In genomic region chr5:91434348-91434747, GRCh38 we compare ENCODE assay signal across 15 cellular contexts.
DNase-seq lines count a peak whose midpoint lies in the region; ATAC-seq lines count a peak whose summit lies in the region.
"Had no signal": no experiment of that assay in that cellular context is flagged by ENCODE, and none has a peak within 500 bp of the region (broad histone marks: within the 10 kb centered on the region; RNA-seq: fewer than 3 reads in every experiment).

No MANE protein-coding gene starts in this region.

- peak; percentile 16 to 17 for DNase-seq in stimulated activated CD8-positive, alpha-beta memory T cell treated with anti-CD3 and anti-CD28 coated beads, Interleukin-7, amount 100 ng/mL, for 4 hours (ENCODE audit: low read depth in 2 of 2)
- DNase-seq in stimulated activated CD8-positive, alpha-beta memory T cell treated with anti-CD3 and anti-CD28 coated beads, Interleukin-4, amount 100 ng/mL, for 48 hours: no peak
- DNase-seq in caudate nucleus (lab: John Stamatoyannopoulos, UW): no peak
- no peak for DNase-seq in midbrain (lab: John Stamatoyannopoulos, UW)
- no peak for DNase-seq in NCI-H1417 treated with DMSO at 0.1 percent for 48 hours (lab: John Stamatoyannopoulos, UW)
- DNase-seq in HCEC 1CT: no peak
- DNase-seq: body of pancreas; effector CD8-positive, alpha-beta T cell; foreskin melanocyte; NCI-H187 treated with DMSO at 0.1 percent for 48 hours; NCI-H748 treated with DMSO at 0.1 percent for 48 hours; stimulated activated CD4-positive, alpha-beta T cell treated with anti-CD3 and anti-CD28 coated beads, Interleukin-1b, Interleukin-23, amount 100 ng/mL, for 48 hours had no signal

- peak; percentile 77 for ATAC-seq in HG02763 (IDR thresholded peaks at IDR 0.05; ENCODE audit: unreplicated experiment)
- ATAC-seq: body of pancreas had no signal

- peak overlapping the region; percentile 64 for H3K4me3 Mint-ChIP-seq in activated naive CD8-positive, alpha-beta T cell

- H3K4me1 Mint-ChIP-seq in activated naive CD8-positive, alpha-beta T cell (ENCODE audit: low read depth): peaks cover 48% of the 10 kb centered on the region

- peak overlapping the region; percentile 92 for H3K27ac Mint-ChIP-seq in activated naive CD8-positive, alpha-beta T cell

- H3K9me3 Mint-ChIP-seq in activated naive CD8-positive, alpha-beta T cell (ENCODE audit: low read depth): no peaks in the 10 kb centered on the region

- H3K36me3 Mint-ChIP-seq in activated naive CD8-positive, alpha-beta T cell: peaks cover 3% of the 10 kb centered on the region

- H3K27me3 Mint-ChIP-seq in activated naive CD8-positive, alpha-beta T cell: no peaks in the 10 kb centered on the region

- no peak overlapping the region for H3K27ac ChIP-seq in caudate nucleus (ENCODE audit: low read depth, low read length)
- H3K27ac ChIP-seq: BLaER1, body of pancreas had no signal

Comparison
In these comparisons a context has a peak if more than half of its experiments do, and no peak if none do; other contexts are left out.
1. DNase-seq: peak in stimulated activated CD8-positive, alpha-beta memory T cell treated with anti-CD3 and anti-CD28 coated beads, Interleukin-7, amount 100 ng/mL, for 4 hours (2 of 2); none in stimulated activated CD8-positive, alpha-beta memory T cell treated with anti-CD3 and anti-CD28 coated beads, Interleukin-4, amount 100 ng/mL, for 48 hours (single experiment), caudate nucleus (0 of 61), midbrain (single experiment), NCI-H1417 treated with DMSO at 0.1 percent for 48 hours (single experiment) and HCEC 1CT (single experiment).